10 cellular contexts compared by ENCODE assay signal in genomic region chr6:134372603-134373281, GRCh38. TPM values are rescaled to one million over a fixed set of nuclear protein-coding genes. Genes with fewer than 3 reads are reported as not detected.
DNase-seq lines count a peak whose midpoint lies in the region; ATAC-seq and TF ChIP-seq lines count a peak whose summit lies in the region.
"Had no signal": no experiment of that assay in that cellular context is flagged by ENCODE, and none has a peak within 500 bp of the region (broad histone marks: within the 10 kb centered on the region; RNA-seq: fewer than 3 reads in every experiment).

No MANE protein-coding gene starts in this region.

- H3K27me3 ChIP-seq in body of pancreas (no peaks in the 10 kb centered on the region), lung (ENCODE audit: control insufficient read depth, insufficient read depth) (no peaks in the 10 kb centered on the region)

- no peak for TF ChIP-seq POLR2A in body of pancreas (IDR thresholded peaks at IDR 0.05)

- H3K4me3 ChIP-seq in AG09309 (ENCODE audit: control insufficient read depth, low read depth, low read length) (no peak overlapping the region), body of pancreas (no peak overlapping the region), lung (no peak overlapping the region)

- peak; percentile 41 for DNase-seq in AG09309 (ENCODE audit: low read depth)
- peak in 3 of 4 donors; percentile 13 to 45 (median 19) for DNase-seq in body of pancreas
- peak; percentile 61 for DNase-seq in lung (ENCODE audit: low spot score)
- no peak for DNase-seq in NCI-H2081 (lab: John Stamatoyannopoulos, UW)
- DNase-seq: DND-41 had no signal

- intact Hi-C loops in body of pancreas (cut with DNase I): no loop called here

- peak; percentile 49 for ATAC-seq in HG03432 (IDR thresholded peaks at IDR 0.05; ENCODE audit: unreplicated experiment)
- no peak for ATAC-seq in body of pancreas
- ATAC-seq in lung (ENCODE audit: insufficient read depth, low FRiP score): no peak
- no peak for ATAC-seq in GM21381 (IDR thresholded peaks at IDR 0.05; ENCODE audit: unreplicated experiment)
- no peak for ATAC-seq in HG03457 (IDR thresholded peaks at IDR 0.05; ENCODE audit: unreplicated experiment)
- ATAC-seq in GM18498 (IDR thresholded peaks at IDR 0.05; ENCODE audit: unreplicated experiment): no peak

- TF ChIP-seq CTCF in AG09309 (IDR thresholded peaks at IDR 0.05; ENCODE audit: control insufficient read depth, insufficient read depth, low read depth, low read length, missing control alignments): no peak
- TF ChIP-seq CTCF in body of pancreas (IDR thresholded peaks at IDR 0.05): no peak
- TF ChIP-seq CTCF in lung (IDR thresholded peaks at IDR 0.05; ENCODE audit: control extremely low read depth, extremely low read depth): no peak

- no peaks in the 10 kb centered on the region for H3K9me3 ChIP-seq in body of pancreas
- H3K9me3 ChIP-seq in lung (ENCODE audit: control insufficient read depth in 2 of 2, insufficient read depth in 1 of 2, low read length in 1 of 2): no peaks in the 10 kb centered on the region

- H3K36me3 ChIP-seq in body of pancreas (replicated peaks in 1 of 2; ENCODE audit: insufficient read depth in 1 of 2, low read depth in 2 of 2): no peaks in the 10 kb centered on the region
- no peaks in the 10 kb centered on the region for H3K36me3 ChIP-seq in lung (ENCODE audit: control insufficient read depth in 2 of 2, insufficient read depth in 2 of 2, low read length in 2 of 2)

- H3K27ac ChIP-seq in body of pancreas (peak overlapping the region in 1 of 4 donors; percentile 63), lung (ENCODE audit: low read depth in 1 of 2, low read length in 1 of 2) (peak overlapping the region in 1 of 2 donors; percentile 67)
- H3K27ac ChIP-seq: VCaP had no signal

- WGBS in body of pancreas, 2 donors: 69 to 79% methylated on average over 4 of the region's 4 CpGs
- WGBS in lung, 2 donors: 60 to 78% methylated on average over 4 of the region's 4 CpGs

- H3K4me1 ChIP-seq in body of pancreas (peaks cover 6% of the 10 kb centered on the region), lung (ENCODE audit: control insufficient read depth in 2 of 2, insufficient read depth in 2 of 2, low read length in 2 of 2) (no peaks in the 10 kb centered on the region)

RNA-seq across cellular contexts. Expression of gene SGK1, which starts 54.8 kb away (rescaled TPM):
- total RNA-seq in body of pancreas (100 to 1,000 TPM in 1 of 2 donors, 10 to 100 TPM in 1; 51.1 to 238 TPM), lung (100 to 1,000 TPM; 130 to 299 TPM)
- polyA plus RNA-seq in lung: 100 to 1,000 TPM in 1 of 2 donors, 10 to 100 TPM in 1; 68.9 to 165 TPM

Comparison
In these comparisons a context has a peak if more than half of its experiments do, and no peak if none do; other contexts are left out.
1. DNase-seq: peak in AG09309 (single experiment), body of pancreas (3 of 4) and lung (single experiment); none in NCI-H2081 (0 of 2).